1 cellular context compared by ENCODE assay signal in genomic region chr20:45154183-45154582, GRCh38.
TF ChIP-seq lines count a peak whose summit lies in the region.

No MANE protein-coding gene starts in this region.

TF ChIP-seq in SK-N-SH treated with all-trans-retinoic acid at 6 μM for 48 hours, 23 proteins besides CTCF, POLR2A, EP300 and RAD21 (continued from another document):
- no peak for TF ChIP-seq POU6F1 (CRISPR knock-in tag; IDR thresholded peaks at IDR 0.05; ENCODE audit: borderline replicate concordance, low read depth)
- TF ChIP-seq BACH2 (CRISPR knock-in tag; IDR thresholded peaks at IDR 0.05; ENCODE audit: borderline replicate concordance): no peak
- no peak for TF ChIP-seq ZNF70 (CRISPR knock-in tag; IDR thresholded peaks at IDR 0.05)
- TF ChIP-seq GLIS3 (CRISPR knock-in tag; IDR thresholded peaks at IDR 0.05): no peak
- no peak for TF ChIP-seq PPARA (CRISPR knock-in tag; IDR thresholded peaks at IDR 0.05; ENCODE audit: borderline replicate concordance)
